Comparison of ENCODE assay signal across 1 cellular context in the genomic region with DNA sequence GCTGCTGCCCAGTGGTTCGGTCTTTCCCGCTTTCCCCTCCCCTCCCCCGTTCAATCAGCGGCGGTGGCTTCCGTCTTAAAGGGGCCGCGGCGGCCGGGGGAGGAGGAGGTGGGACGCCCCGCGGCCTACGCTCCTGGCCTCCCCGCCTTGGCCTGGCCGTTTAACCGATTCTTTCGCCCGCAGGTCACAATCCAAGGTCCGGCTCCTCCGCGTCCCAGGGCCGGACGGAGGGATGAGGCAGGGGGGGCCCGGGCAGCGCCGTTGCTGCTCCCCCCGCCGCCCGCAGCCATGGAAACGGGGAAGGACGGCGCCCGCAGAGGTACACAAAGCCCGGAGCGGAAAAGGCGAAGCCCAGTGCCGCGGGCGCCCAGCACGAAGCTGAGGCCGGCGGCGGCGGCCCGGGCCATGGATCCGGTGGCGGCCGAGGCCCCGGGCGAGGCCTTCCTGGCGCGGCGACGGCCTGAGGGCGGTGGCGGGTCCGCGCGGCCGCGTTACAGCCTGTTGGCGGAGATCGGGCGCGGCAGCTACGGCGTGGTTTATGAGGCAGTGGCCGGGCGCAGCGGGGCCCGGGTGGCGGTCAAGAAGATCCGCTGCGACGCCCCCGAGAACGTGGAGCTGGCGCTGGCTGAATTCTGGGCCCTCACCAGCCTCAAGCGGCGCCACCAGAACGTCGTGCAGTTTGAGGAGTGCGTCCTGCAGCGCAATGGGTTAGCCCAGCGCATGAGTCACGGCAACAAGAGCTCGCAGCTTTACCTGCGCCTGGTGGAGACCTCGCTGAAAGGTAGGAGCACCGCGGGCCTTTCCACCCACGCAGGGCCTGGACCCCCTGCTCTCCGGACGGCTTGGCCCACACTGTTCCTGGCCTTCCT.
TF ChIP-seq lines count a peak whose summit lies in the region.

No MANE protein-coding gene starts in this region.

TF ChIP-seq in HEK293, 187 proteins besides CTCF, POLR2A, EP300 and RAD21 (continued from another document and continues in another):
- TF ChIP-seq, protein P1, sequence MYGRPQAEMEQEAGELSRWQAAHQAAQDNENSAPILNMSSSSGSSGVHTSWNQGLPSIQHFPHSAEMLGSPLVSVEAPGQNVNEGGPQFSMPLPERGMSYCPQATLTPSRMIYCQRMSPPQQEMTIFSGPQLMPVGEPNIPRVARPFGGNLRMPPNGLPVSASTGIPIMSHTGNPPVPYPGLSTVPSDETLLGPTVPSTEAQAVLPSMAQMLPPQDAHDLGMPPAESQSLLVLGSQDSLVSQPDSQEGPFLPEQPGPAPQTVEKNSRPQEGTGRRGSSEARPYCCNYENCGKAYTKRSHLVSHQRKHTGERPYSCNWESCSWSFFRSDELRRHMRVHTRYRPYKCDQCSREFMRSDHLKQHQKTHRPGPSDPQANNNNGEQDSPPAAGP (tag by site-specific recombination; IDR thresholded peaks at IDR 0.05), result peak; percentile 38
- TF ChIP-seq ZNF777 (tag by site-specific recombination; IDR thresholded peaks at IDR 0.05; ENCODE audit: borderline replicate concordance) (no peak), EGR2 (tag by site-specific recombination; IDR thresholded peaks at IDR 0.05; ENCODE audit: low read depth) (peak; percentile 92), PATZ1 (tag by site-specific recombination; IDR thresholded peaks at IDR 0.05) (peak; percentile 87), SP7 (tag by site-specific recombination; IDR thresholded peaks at IDR 0.05) (0 out of 2 replicates have a peak, but pooled peaks have one; percentile 9), KLF8 (tag by site-specific recombination; IDR thresholded peaks at IDR 0.05) (no peak), ZNF692 (tag by site-specific recombination; IDR thresholded peaks at IDR 0.05) (peak; percentile 100), OSR2 (tag by site-specific recombination; IDR thresholded peaks at IDR 0.05) (peak; percentile 28; the same call in 1 of the 2 replicates), KLF10 (tag by site-specific recombination; IDR thresholded peaks at IDR 0.05) (0 out of 2 replicates have a peak, but pooled peaks have one; percentile 14), KLF16 (tag by site-specific recombination; IDR thresholded peaks at IDR 0.05) (peak; percentile 29; the same call in 1 of the 2 replicates), ZNF837 (tag by site-specific recombination; IDR thresholded peaks at IDR 0.05) (0 out of 2 replicates have a peak, but pooled peaks have one; percentile 12), ZNF654 (tag by site-specific recombination; IDR thresholded peaks at IDR 0.05; ENCODE audit: low read depth) (no peak), TCF7L2 (IDR thresholded peaks at IDR 0.05; ENCODE audit: borderline replicate concordance, low read depth, low read length) (0 out of 2 replicates have a peak, but pooled peaks have one; percentile 13), ZNF423 (tag by site-specific recombination; IDR thresholded peaks at IDR 0.05) (no peak), GLIS1 (tag by site-specific recombination; IDR thresholded peaks at IDR 0.05) (no peak), ZNF560 (tag by site-specific recombination; IDR thresholded peaks at IDR 0.05; ENCODE audit: borderline replicate concordance) (no peak), ZNF843 (tag by site-specific recombination; IDR thresholded peaks at IDR 0.05) (no peak; the same call in 1 of the 2 replicates), SCRT2 (tag by site-specific recombination; IDR thresholded peaks at IDR 0.05) (no peak), ZNF768 (tag by site-specific recombination; IDR thresholded peaks at IDR 0.05) (no peak), ZBTB17 (tag by site-specific recombination; IDR thresholded peaks at IDR 0.05) (no peak), ZNF600 (tag by site-specific recombination; IDR thresholded peaks at IDR 0.05) (peak; percentile 85), YY1 (tag by site-specific recombination; IDR thresholded peaks at IDR 0.05) (peak; percentile 36; the same call in 1 of the 2 replicates), ZBTB11 (tag by site-specific recombination; conservative IDR thresholded peaks at IDR 0.05; ENCODE audit: low read depth) (no peak; the same call in 1 of the 2 replicates), YY2 (tag by site-specific recombination; IDR thresholded peaks at IDR 0.05) (peak; percentile 13; the same call in 1 of the 2 replicates), SP2 (tag by site-specific recombination; IDR thresholded peaks at IDR 0.05) (no peak; the same call in 1 of the 2 replicates), ZNF707 (tag by site-specific recombination; IDR thresholded peaks at IDR 0.05) (no peak), ZNF16 (tag by site-specific recombination; IDR thresholded peaks at IDR 0.05; ENCODE audit: low read depth) (no peak), ZXDB (tag by site-specific recombination; IDR thresholded peaks at IDR 0.05) (no peak; the same call in 1 of the 2 replicates)
- TF ChIP-seq, protein P2, sequence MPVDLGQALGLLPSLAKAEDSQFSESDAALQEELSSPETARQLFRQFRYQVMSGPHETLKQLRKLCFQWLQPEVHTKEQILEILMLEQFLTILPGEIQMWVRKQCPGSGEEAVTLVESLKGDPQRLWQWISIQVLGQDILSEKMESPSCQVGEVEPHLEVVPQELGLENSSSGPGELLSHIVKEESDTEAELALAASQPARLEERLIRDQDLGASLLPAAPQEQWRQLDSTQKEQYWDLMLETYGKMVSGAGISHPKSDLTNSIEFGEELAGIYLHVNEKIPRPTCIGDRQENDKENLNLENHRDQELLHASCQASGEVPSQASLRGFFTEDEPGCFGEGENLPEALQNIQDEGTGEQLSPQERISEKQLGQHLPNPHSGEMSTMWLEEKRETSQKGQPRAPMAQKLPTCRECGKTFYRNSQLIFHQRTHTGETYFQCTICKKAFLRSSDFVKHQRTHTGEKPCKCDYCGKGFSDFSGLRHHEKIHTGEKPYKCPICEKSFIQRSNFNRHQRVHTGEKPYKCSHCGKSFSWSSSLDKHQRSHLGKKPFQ (tag by site-specific recombination; IDR thresholded peaks at IDR 0.05), result no peak
- TF ChIP-seq, protein P3, sequence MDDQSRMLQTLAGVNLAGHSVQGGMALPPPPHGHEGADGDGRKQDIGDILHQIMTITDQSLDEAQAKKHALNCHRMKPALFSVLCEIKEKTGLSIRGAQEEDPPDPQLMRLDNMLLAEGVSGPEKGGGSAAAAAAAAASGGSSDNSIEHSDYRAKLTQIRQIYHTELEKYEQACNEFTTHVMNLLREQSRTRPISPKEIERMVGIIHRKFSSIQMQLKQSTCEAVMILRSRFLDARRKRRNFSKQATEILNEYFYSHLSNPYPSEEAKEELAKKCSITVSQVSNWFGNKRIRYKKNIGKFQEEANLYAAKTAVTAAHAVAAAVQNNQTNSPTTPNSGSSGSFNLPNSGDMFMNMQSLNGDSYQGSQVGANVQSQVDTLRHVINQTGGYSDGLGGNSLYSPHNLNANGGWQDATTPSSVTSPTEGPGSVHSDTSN (CRISPR knock-in tag; IDR thresholded peaks at IDR 0.05), result peak; percentile 20
- TF ChIP-seq, protein P4, sequence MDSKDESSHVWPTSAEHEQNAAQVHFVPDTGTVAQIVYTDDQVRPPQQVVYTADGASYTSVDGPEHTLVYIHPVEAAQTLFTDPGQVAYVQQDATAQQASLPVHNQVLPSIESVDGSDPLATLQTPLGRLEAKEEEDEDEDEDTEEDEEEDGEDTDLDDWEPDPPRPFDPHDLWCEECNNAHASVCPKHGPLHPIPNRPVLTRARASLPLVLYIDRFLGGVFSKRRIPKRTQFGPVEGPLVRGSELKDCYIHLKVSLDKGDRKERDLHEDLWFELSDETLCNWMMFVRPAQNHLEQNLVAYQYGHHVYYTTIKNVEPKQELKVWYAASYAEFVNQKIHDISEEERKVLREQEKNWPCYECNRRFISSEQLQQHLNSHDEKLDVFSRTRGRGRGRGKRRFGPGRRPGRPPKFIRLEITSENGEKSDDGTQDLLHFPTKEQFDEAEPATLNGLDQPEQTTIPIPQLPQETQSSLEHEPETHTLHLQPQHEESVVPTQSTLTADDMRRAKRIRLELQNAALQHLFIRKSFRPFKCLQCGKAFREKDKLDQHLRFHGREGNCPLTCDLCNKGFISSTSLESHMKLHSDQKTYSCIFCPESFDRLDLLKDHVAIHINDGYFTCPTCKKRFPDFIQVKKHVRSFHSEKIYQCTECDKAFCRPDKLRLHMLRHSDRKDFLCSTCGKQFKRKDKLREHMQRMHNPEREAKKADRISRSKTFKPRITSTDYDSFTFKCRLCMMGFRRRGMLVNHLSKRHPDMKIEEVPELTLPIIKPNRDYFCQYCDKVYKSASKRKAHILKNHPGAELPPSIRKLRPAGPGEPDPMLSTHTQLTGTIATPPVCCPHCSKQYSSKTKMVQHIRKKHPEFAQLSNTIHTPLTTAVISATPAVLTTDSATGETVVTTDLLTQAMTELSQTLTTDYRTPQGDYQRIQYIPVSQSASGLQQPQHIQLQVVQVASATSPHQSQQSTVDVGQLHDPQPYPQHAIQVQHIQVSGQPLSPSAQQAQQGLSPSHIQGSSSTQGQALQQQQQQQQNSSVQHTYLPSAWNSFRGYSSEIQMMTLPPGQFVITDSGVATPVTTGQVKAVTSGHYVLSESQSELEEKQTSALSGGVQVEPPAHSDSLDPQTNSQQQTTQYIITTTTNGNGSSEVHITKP (tag by site-specific recombination; IDR thresholded peaks at IDR 0.05), result peak; percentile 72
- TF ChIP-seq, protein P5, sequence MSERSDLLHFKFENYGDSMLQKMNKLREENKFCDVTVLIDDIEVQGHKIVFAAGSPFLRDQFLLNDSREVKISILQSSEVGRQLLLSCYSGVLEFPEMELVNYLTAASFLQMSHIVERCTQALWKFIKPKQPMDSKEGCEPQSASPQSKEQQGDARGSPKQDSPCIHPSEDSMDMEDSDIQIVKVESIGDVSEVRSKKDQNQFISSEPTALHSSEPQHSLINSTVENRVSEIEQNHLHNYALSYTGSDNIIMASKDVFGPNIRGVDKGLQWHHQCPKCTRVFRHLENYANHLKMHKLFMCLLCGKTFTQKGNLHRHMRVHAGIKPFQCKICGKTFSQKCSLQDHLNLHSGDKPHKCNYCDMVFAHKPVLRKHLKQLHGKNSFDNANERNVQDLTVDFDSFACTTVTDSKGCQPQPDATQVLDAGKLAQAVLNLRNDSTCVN (tag by site-specific recombination; optimal IDR thresholded peaks at IDR 0.05), result peak; percentile 65
- TF ChIP-seq, protein P6, sequence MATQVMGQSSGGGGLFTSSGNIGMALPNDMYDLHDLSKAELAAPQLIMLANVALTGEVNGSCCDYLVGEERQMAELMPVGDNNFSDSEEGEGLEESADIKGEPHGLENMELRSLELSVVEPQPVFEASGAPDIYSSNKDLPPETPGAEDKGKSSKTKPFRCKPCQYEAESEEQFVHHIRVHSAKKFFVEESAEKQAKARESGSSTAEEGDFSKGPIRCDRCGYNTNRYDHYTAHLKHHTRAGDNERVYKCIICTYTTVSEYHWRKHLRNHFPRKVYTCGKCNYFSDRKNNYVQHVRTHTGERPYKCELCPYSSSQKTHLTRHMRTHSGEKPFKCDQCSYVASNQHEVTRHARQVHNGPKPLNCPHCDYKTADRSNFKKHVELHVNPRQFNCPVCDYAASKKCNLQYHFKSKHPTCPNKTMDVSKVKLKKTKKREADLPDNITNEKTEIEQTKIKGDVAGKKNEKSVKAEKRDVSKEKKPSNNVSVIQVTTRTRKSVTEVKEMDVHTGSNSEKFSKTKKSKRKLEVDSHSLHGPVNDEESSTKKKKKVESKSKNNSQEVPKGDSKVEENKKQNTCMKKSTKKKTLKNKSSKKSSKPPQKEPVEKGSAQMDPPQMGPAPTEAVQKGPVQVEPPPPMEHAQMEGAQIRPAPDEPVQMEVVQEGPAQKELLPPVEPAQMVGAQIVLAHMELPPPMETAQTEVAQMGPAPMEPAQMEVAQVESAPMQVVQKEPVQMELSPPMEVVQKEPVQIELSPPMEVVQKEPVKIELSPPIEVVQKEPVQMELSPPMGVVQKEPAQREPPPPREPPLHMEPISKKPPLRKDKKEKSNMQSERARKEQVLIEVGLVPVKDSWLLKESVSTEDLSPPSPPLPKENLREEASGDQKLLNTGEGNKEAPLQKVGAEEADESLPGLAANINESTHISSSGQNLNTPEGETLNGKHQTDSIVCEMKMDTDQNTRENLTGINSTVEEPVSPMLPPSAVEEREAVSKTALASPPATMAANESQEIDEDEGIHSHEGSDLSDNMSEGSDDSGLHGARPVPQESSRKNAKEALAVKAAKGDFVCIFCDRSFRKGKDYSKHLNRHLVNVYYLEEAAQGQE (tag by site-specific recombination; IDR thresholded peaks at IDR 0.05), result no peak
